ENCODE assay signal across 15 cellular contexts in the genomic region with DNA sequence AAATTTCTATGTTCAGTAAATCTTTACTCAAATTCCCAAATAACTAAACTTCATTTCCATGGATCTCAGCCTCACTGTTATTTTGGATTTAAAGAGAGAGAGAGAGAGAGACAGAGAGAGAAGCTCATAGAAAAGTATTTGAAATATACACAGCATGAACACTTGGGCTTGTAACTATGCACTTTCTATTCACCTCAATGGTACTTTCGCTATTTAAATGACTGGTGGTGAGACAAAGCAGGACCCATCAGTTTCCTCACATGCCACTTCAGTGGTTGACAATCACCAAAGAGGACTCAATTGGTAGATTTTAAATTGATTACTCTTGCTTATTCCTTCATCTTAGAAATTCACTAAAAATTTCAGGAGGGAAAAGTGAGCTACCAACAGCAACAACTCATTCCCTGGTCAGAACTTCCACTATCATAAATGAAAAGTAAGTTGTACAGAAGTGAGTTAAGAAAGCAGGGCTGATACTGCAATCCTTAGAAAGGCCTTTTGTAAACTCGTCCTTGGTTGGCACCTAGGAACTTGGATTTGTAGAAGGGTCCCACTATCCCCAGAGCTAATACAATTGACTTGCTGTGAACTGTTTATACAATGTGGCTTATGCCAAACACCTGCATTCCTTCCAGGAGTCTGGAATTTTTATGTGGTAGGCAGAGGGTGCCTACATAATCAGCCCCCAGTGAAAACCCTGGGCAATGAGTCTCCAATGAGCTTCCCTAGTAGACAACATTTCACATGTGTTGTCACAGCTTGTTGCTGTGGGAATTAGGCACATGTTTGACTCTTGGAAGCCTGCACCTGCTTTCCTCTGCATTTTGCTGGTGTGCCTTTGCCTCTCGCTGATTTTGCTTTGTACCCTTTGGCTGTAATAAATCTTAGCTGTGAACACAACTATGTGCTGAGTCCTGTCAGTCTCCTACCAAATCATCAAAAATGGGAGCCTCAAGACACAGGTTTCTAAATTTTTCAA. TPM values are rescaled to one million over a fixed set of nuclear protein-coding genes. Genes with fewer than 3 reads are reported as not detected.
DNase-seq lines count a peak whose midpoint lies in the region; ATAC-seq and TF ChIP-seq lines count a peak whose summit lies in the region.
"Had no signal": no experiment of that assay in that cellular context is flagged by ENCODE, and none has a peak within 500 bp of the region (broad histone marks: within the 10 kb centered on the region; RNA-seq: fewer than 3 reads in every experiment).

No MANE protein-coding gene starts in this region.

- no peaks in the 10 kb centered on the region for H3K36me3 ChIP-seq in colonic mucosa

- ATAC-seq in activated CD4-positive, alpha-beta T cell treated with anti-CD3 and anti-CD28 coated beads for 36 hours = peak; percentile 98
- ATAC-seq in HG03095 (IDR thresholded peaks at IDR 0.05; ENCODE audit: unreplicated experiment) (peak; percentile 78), HG03025 (IDR thresholded peaks at IDR 0.05; ENCODE audit: low FRiP score, unreplicated experiment) (no peak), GM19328 (IDR thresholded peaks at IDR 0.05; ENCODE audit: unreplicated experiment) (no peak)
- ATAC-seq: right cardiac atrium had no signal

- H3K27ac Mint-ChIP-seq in activated CD4-positive, alpha-beta T cell treated with anti-CD3 and anti-CD28 coated beads for 36 hours = peak overlapping the region; percentile 7

- DNase-seq in activated CD4-positive, alpha-beta T cell treated with anti-CD3 and anti-CD28 coated beads for 36 hours = peak; percentile 21
- no peak for DNase-seq in activated CD4-positive, alpha-beta T cell treated with anti-CD3 and anti-CD28 coated beads, Interleukin-2, amount 50 U/mL, for 48 hours
- DNase-seq in GM20000 (ENCODE audit: low spot score) (peak; percentile 42), colonic mucosa (no peak), caudate nucleus (lab: John Stamatoyannopoulos, UW) (no peak)
- DNase-seq: cerebellar nuclear complex, DMS79 treated with DMSO at 0.1 percent for 48 hours, GM23248, Kasumi-1, NCI-H446 treated with DMSO at 0.1 percent for 48 hours, right cardiac atrium, SHP77 treated with DMSO at 0.1 percent for 48 hours had no signal

- no peaks in the 10 kb centered on the region for H3K27me3 Mint-ChIP-seq in activated CD4-positive, alpha-beta T cell treated with anti-CD3 and anti-CD28 coated beads for 36 hours

- no peaks in the 10 kb centered on the region for H3K9me3 ChIP-seq in colonic mucosa

- no peak overlapping the region for H3K4me3 ChIP-seq in colonic mucosa
- H3K4me3 ChIP-seq: GM23248 had no signal

- POLR2A ChIA-PET in activated CD4-positive, alpha-beta T cell treated with anti-CD3 and anti-CD28 coated beads for 36 hours (lab: Charles Lee) = interaction anchor here (0.5 to 0.7 kb wide), 2 partner anchors 67 to 624 kb away, joined by 4 to 7 read pairs; no protein-coding TSS in a partner anchor

- H3K27me3 ChIP-seq in colonic mucosa = no peaks in the 10 kb centered on the region

- H3K27ac ChIP-seq in colonic mucosa = peak overlapping the region; percentile 75
- no peak overlapping the region for H3K27ac ChIP-seq in caudate nucleus (ENCODE audit: low read depth, low read length)
- H3K27ac ChIP-seq: GM23248 had no signal

- intact Hi-C loops in activated CD4-positive, alpha-beta T cell treated with anti-CD3 and anti-CD28 coated beads for 36 hours (cut with DNase I, micrococcal nuclease) = loop anchor here (1.0 to 2.0 kb wide), 2 partner anchors 10 to 26 kb away; no protein-coding TSS in a partner anchor
- intact Hi-C loops in colonic mucosa (cut with DNase I) = no loop called here

- CTCF ChIA-PET in activated CD4-positive, alpha-beta T cell treated with anti-CD3 and anti-CD28 coated beads for 36 hours (lab: Charles Lee) = interaction anchor here (0.8 to 2.1 kb wide), 5 partner anchors 9 to 305 kb away, joined by 3 to 9 read pairs (median 4); no protein-coding TSS in a partner anchor

- TF ChIP-seq CTCF in GM20000 (IDR thresholded peaks at IDR 0.05; ENCODE audit: extremely low read depth, missing control alignments) = no peak
- no peak for TF ChIP-seq CTCF in colonic mucosa (IDR thresholded peaks at IDR 0.05)

- H3K36me3 Mint-ChIP-seq in activated CD4-positive, alpha-beta T cell treated with anti-CD3 and anti-CD28 coated beads for 36 hours (ENCODE audit: low read depth) = peaks cover 67% of the 10 kb centered on the region

- H3K9me3 Mint-ChIP-seq in activated CD4-positive, alpha-beta T cell treated with anti-CD3 and anti-CD28 coated beads for 36 hours (ENCODE audit: low read depth) = no peaks in the 10 kb centered on the region

- peaks cover 12% of the 10 kb centered on the region for H3K4me1 ChIP-seq in colonic mucosa

- H3K4me3 Mint-ChIP-seq in activated CD4-positive, alpha-beta T cell treated with anti-CD3 and anti-CD28 coated beads for 36 hours = no peak overlapping the region

- peak overlapping the region in 1 of 2 donors; percentile 54 for H3K9ac ChIP-seq in colonic mucosa (ENCODE audit: low read depth in 2 of 2, low read length in 2 of 2)
- H3K9ac ChIP-seq: GM23248 had no signal

- H3K4me1 Mint-ChIP-seq in activated CD4-positive, alpha-beta T cell treated with anti-CD3 and anti-CD28 coated beads for 36 hours = peaks cover 43% of the 10 kb centered on the region

RNA-seq across cellular contexts. Expression of a gene that starts 10.8 kb away (rescaled TPM):
- 10 to 100 TPM; 15.2 to 18.7 TPM for total RNA-seq in activated CD4-positive, alpha-beta T cell treated with anti-CD3 and anti-CD28 coated beads for 36 hours
- 10 to 100 TPM; 50.0 to 58.4 TPM for total RNA-seq in colonic mucosa

RNA-seq across cellular contexts. Expression of a gene that starts 54.4 kb away (rescaled TPM):
- 10 to 100 TPM; 20.2 to 23.5 TPM for total RNA-seq in activated CD4-positive, alpha-beta T cell treated with anti-CD3 and anti-CD28 coated beads for 36 hours
- 10 to 100 TPM; 21.1 to 23.0 TPM for total RNA-seq in colonic mucosa

Comparison
In these comparisons a context has a peak if more than half of its experiments do, and no peak if none do; other contexts are left out.
1. DNase-seq: peak in activated CD4-positive, alpha-beta T cell treated with anti-CD3 and anti-CD28 coated beads for 36 hours (single experiment) and GM20000 (single experiment); none in activated CD4-positive, alpha-beta T cell treated with anti-CD3 and anti-CD28 coated beads, Interleukin-2, amount 50 U/mL, for 48 hours (0 of 2), colonic mucosa (single experiment) and caudate nucleus (0 of 61).
2. ATAC-seq: peak in activated CD4-positive, alpha-beta T cell treated with anti-CD3 and anti-CD28 coated beads for 36 hours (single experiment) and HG03095 (single experiment); none in HG03025 (single experiment) and GM19328 (single experiment).